In genomic region chr2:216412022-216412999, GRCh38 we compare ENCODE assay signal across 8 cellular contexts.
A peak's percentile ranks its signal among the peaks of the same experiment; 100 is the strongest.
DNase-seq lines count a peak whose midpoint lies in the region; ATAC-seq lines count a peak whose summit lies in the region.

SMARCAL1 (plus strand) TSS chr2:216412484; CDS start chr2:216414705, 2,221 bp downstream.

- no peaks in the 10 kb centered on the region for H3K9me3 ChIP-seq in BLaER1 treated with 17β-estradiol and CSF1 and Interleukin-3, amounts not matched to agents 10 nM and 100 nM (replicated peaks in 1 of 11)

- H3K27ac ChIP-seq in BLaER1 treated with 17β-estradiol and CSF1 and Interleukin-3, amounts not matched to agents 10 nM and 100 nM, result peak within 1 kb of the TSS; percentile 90 to 99 (median 97)

- H3K27me3 ChIP-seq in BLaER1 treated with 17β-estradiol and CSF1 and Interleukin-3, amounts not matched to agents 10 nM and 100 nM, result no peaks in the 10 kb centered on the region

- peak; percentile 98 for DNase-seq in NCI-H748 (lab: John Stamatoyannopoulos, UW; ENCODE audit: unreplicated experiment)
- peak; percentile 99 for DNase-seq in activated CD4-positive, alpha-beta T cell treated with anti-CD3 and anti-CD28 coated beads, Interleukin-2, amount 50 U/mL, for 1 hour
- DNase-seq in dedifferentiated amniotic fluid mesenchymal stem cell (ENCODE audit: extremely low spot score), result peak; percentile 100
- peak; percentile 100 for DNase-seq in left kidney (ENCODE audit: low read depth, low spot score)
- DNase-seq in stimulated activated CD4-positive, alpha-beta T cell treated with anti-CD3 and anti-CD28 coated beads, Interleukin-2, amount 100 ng/mL, for 24 hours, result peak; percentile 99

- H3K9ac ChIP-seq in BLaER1 treated with 17β-estradiol and CSF1 and Interleukin-3, amounts not matched to agents 10 nM and 100 nM, result peak within 1 kb of the TSS; percentile 89 to 98 (median 96)

- peak; percentile 90 for ATAC-seq in GM19351 (IDR thresholded peaks at IDR 0.05; ENCODE audit: unreplicated experiment)
- ATAC-seq in HG03521 (IDR thresholded peaks at IDR 0.05; ENCODE audit: unreplicated experiment), result peak; percentile 91

- H4K20me1 ChIP-seq in BLaER1 treated with 17β-estradiol and CSF1 and Interleukin-3, amounts not matched to agents 10 nM and 100 nM, result no peaks in the 10 kb centered on the region

- H3K4me1 ChIP-seq in BLaER1 treated with 17β-estradiol and CSF1 and Interleukin-3, amounts not matched to agents 10 nM and 100 nM, result peaks cover 2 to 31% (median 13%) of the 10 kb centered on the region in 10 experiments; a peak in 18 of 20 replicates

- H3K36me3 ChIP-seq in BLaER1 treated with 17β-estradiol and CSF1 and Interleukin-3, amounts not matched to agents 10 nM and 100 nM, result peaks cover 22 to 34% (median 30%) of the 10 kb centered on the region in 11 experiments

- peak within 1 kb of the TSS; percentile 72 to 88 (median 76) for H3K4me2 ChIP-seq in BLaER1 treated with 17β-estradiol and CSF1 and Interleukin-3, amounts not matched to agents 10 nM and 100 nM

- peak within 1 kb of the TSS; percentile 63 to 80 (median 71) for H3K4me3 ChIP-seq in BLaER1 treated with 17β-estradiol and CSF1 and Interleukin-3, amounts not matched to agents 10 nM and 100 nM

Comparison
In these comparisons a context has a peak if more than half of its experiments do, and no peak if none do; other contexts are left out.
1. Peak in every context shown above with its lines: DNase-seq, ATAC-seq, H3K4me3 ChIP-seq and H3K27ac ChIP-seq.